Comparison of ENCODE assay signal across 1 cellular context in the genomic region with DNA sequence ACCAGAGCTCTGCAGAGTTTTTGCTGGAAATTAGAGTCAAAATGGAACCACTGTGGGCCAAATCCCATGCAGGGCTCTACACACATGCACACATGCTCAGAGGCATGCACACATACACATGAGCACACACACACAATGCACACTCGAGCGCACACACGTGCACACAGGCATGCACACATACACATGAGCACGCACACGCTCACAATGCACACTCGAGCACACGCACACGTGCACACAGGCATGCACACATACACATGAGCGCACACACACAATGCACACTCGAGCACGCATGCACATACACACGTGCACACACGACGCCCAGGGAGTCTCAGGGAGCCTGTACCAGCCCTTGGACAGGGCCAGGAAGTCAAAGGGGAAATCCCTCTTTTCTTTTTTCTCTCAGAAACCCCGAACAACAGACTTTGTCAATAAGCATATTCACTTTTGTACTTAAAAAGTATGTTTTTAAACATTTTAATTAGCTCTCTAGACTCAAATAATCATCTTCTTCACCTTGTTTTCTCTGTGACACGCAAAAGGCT.
TF ChIP-seq lines count a peak whose summit lies in the region.

No MANE protein-coding gene starts in this region.

TF ChIP-seq in WTC11, 78 proteins besides CTCF, POLR2A, EP300 and RAD21 (continued from another document):
- TF ChIP-seq GTF2I (CRISPR knock-in tag; conservative IDR thresholded peaks at IDR 0.05) = no peak
- no peak for TF ChIP-seq AR (CRISPR knock-in tag; IDR thresholded peaks at IDR 0.05)
- no peak for TF ChIP-seq MXD4 (CRISPR knock-in tag; IDR thresholded peaks at IDR 0.05; ENCODE audit: borderline replicate concordance)
- TF ChIP-seq CREM (CRISPR knock-in tag; IDR thresholded peaks at IDR 0.05) = no peak
- no peak for TF ChIP-seq KAT7 (CRISPR knock-in tag; IDR thresholded peaks at IDR 0.05; ENCODE audit: borderline replicate concordance)
- no peak for TF ChIP-seq CREB1 (CRISPR knock-in tag; IDR thresholded peaks at IDR 0.05)
- TF ChIP-seq GRHL2 (CRISPR knock-in tag; IDR thresholded peaks at IDR 0.05; ENCODE audit: insufficient replicate concordance, severe bottlenecking) = no peak
- TF ChIP-seq SP1 (CRISPR knock-in tag; conservative IDR thresholded peaks at IDR 0.05) = no peak
- no peak for TF ChIP-seq ZNF121 (CRISPR knock-in tag; IDR thresholded peaks at IDR 0.05)
- no peak for TF ChIP-seq CBFB (CRISPR knock-in tag; IDR thresholded peaks at IDR 0.05; ENCODE audit: low read depth)
- no peak for TF ChIP-seq SOX15 (CRISPR knock-in tag; IDR thresholded peaks at IDR 0.05)
